Comparison of ENCODE assay signal across 11 cellular contexts in the genomic region with DNA sequence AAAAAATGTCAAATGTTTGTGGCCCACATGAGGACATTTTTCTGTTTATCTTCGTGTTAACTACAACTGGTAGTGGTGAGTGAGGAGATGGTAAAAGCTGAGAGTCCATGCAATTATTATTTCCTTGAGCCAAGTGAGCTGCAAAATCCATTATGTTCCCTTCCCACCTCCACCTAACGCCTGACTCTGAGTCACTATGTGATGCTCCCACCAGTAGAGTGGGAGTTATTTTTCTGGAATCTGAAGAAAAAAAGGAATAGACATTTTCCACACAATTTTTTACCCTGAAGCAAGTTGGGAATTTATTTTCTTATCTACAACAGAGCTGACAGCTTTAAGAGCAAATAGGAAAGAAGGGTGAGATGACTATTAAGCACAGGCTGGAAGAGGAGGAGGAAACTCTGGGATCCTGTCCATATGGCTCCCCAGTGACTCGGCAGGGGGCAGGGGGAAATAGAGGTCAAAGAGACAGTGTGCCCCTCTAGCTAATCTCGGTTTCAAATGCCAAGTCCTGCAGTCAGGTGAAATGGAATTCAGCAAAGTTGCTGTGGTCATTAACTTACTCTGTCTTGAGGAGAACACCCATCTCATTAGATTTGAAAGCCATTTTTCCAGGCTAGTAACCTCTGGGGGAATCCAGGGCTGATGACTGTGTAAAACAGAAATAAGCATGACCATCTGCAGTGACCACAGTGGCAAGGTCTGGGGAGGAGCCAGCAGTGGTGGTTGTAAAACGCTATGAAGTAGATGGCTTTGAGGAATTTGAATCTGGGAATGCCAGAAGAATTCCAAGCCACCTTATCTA.
DNase-seq lines count a peak whose midpoint lies in the region; ATAC-seq and TF ChIP-seq lines count a peak whose summit lies in the region.
"Had no signal": no experiment of that assay in that cellular context is flagged by ENCODE, and none has a peak within 500 bp of the region (broad histone marks: within the 10 kb centered on the region; RNA-seq: fewer than 3 reads in every experiment).

No MANE protein-coding gene starts in this region.

- CTCF ChIA-PET in WTC11 (lab: Charles Lee) (interaction anchor here (1.8 kb wide), 1 partner anchor 24 kb away, joined by 4 read pairs; no protein-coding TSS in a partner anchor), HEK293T (lab: Yijun Ruan, JAX) (no interaction called here)

- H3K36me3 ChIP-seq in HAP-1 (replicated peaks): no peaks in the 10 kb centered on the region

- no peaks in the 10 kb centered on the region for H3K4me1 ChIP-seq in HAP-1

- in situ Hi-C loops in HAP-1 (cut with MboI; ENCODE audit: low sequenced_read_pairs): no loop called here

- no peaks in the 10 kb centered on the region for H3K9me3 Mint-ChIP-seq in WTC11

- no peaks in the 10 kb centered on the region for H3K27me3 ChIP-seq in HAP-1 (ENCODE audit: low read depth)

- peaks cover 38% of the 10 kb centered on the region for H3K4me1 Mint-ChIP-seq in WTC11
- H3K4me1 Mint-ChIP-seq: activated naive CD8-positive, alpha-beta T cell treated with anti-CD3 and anti-CD28 coated beads, Interleukin-2, amount 50 U/mL, for 24 hours had no signal

- POLR2A ChIA-PET in WTC11 (lab: Charles Lee) (no interaction called here), HEK293T (lab: Yijun Ruan, JAX) (no interaction called here)

- intact Hi-C loops in sciatic nerve (cut with DNase I): no loop called here

- H3K4me3 ChIP-seq in HAP-1: no peak overlapping the region

- DNase-seq in DMS 273 (lab: John Stamatoyannopoulos, UW; ENCODE audit: unreplicated experiment): peak; percentile 57
- no peak for DNase-seq in DMS 273 treated with DMSO at 0.1 percent for 48 hours (lab: John Stamatoyannopoulos, UW)
- DNase-seq in WTC11 (ENCODE audit: low spot score): no peak
- DNase-seq in inferior parietal cortex (ENCODE audit: extremely low spot score): peak; percentile 38
- no peak for DNase-seq in sciatic nerve (ENCODE audit: low spot score)
- DNase-seq in HAP-1 (ENCODE audit: low spot score in 2 of 2): no peak
- no peak for DNase-seq in NCI-H1436 (lab: John Stamatoyannopoulos, UW)
- no peak for DNase-seq in HEK293T (ENCODE audit: extremely low spot score)
- DNase-seq: activated CD4-positive, alpha-beta T cell treated with anti-CD3 and anti-CD28 coated beads, Interleukin-2, amount 50 U/mL, for 48 hours; activated naive CD8-positive, alpha-beta T cell treated with anti-CD3 and anti-CD28 coated beads, Interleukin-2, amount 50 U/mL, for 24 hours; DMS153 had no signal

- no peak for TF ChIP-seq CTCF in WTC11 (IDR thresholded peaks at IDR 0.05)

- no peaks in the 10 kb centered on the region for H3K27me3 Mint-ChIP-seq in WTC11 (ENCODE audit: low read depth)

- H3K36me3 Mint-ChIP-seq in WTC11: no peaks in the 10 kb centered on the region

- peak; percentile 55 for ATAC-seq in WTC11
- ATAC-seq in sciatic nerve: peak; percentile 74
- ATAC-seq: activated naive CD8-positive, alpha-beta T cell treated with anti-CD3 and anti-CD28 coated beads, Interleukin-2, amount 50 U/mL, for 24 hours had no signal

- H3K27ac Mint-ChIP-seq in WTC11: peak overlapping the region; percentile 60; the same call in 1 of the 2 replicates
- H3K27ac Mint-ChIP-seq: activated naive CD8-positive, alpha-beta T cell treated with anti-CD3 and anti-CD28 coated beads, Interleukin-2, amount 50 U/mL, for 24 hours had no signal

- H3K4me3 Mint-ChIP-seq in WTC11: no peak overlapping the region
- H3K4me3 Mint-ChIP-seq: activated naive CD8-positive, alpha-beta T cell treated with anti-CD3 and anti-CD28 coated beads, Interleukin-2, amount 50 U/mL, for 24 hours had no signal

- H3K9me3 ChIP-seq in HAP-1: no peaks in the 10 kb centered on the region

TF ChIP-seq in WTC11, 78 proteins besides CTCF, POLR2A, EP300 and RAD21:
- TF ChIP-seq MLX (CRISPR knock-in tag; IDR thresholded peaks at IDR 0.05): no peak

TF ChIP-seq in HEK293T, 16 proteins besides CTCF, POLR2A, EP300 and RAD21:
- TF ChIP-seq ZNF384 (IDR thresholded peaks at IDR 0.05): no peak
- TF ChIP-seq LEF1 (IDR thresholded peaks at IDR 0.05; ENCODE audit: borderline replicate concordance): no peak
- no peak for TF ChIP-seq SUZ12 (IDR thresholded peaks at IDR 0.05)

Comparison
In these comparisons a context has a peak if more than half of its experiments do, and no peak if none do; other contexts are left out.
1. DNase-seq: peak in DMS 273 (single experiment) and inferior parietal cortex (single experiment); none in DMS 273 treated with DMSO at 0.1 percent for 48 hours (single experiment), WTC11 (single experiment), sciatic nerve (single experiment), HAP-1 (0 of 2), NCI-H1436 (single experiment) and HEK293T (single experiment).